In genomic region chrX:48598645-48599044, GRCh38 we compare ENCODE assay signal across 9 cellular contexts. TPM values are rescaled to one million over a fixed set of nuclear protein-coding genes. Genes with fewer than 3 reads are reported as not detected.
A peak's percentile ranks its signal among the peaks of the same experiment; 100 is the strongest.
DNase-seq lines count a peak whose midpoint lies in the region; FAIRE-seq and TF ChIP-seq lines count a peak whose summit lies in the region.
"Had no signal": no experiment of that assay in that cellular context is flagged by ENCODE, and none has a peak within 500 bp of the region (broad histone marks: within the 10 kb centered on the region; RNA-seq: fewer than 3 reads in every experiment).

No MANE protein-coding gene starts in this region.

- no peaks in the 10 kb centered on the region; the same call in 1 of the 2 replicates for H3K79me2 ChIP-seq in OCI-LY3 (ENCODE audit: low read length)

- H3K4me2 ChIP-seq in BLaER1: peak overlapping the region; percentile 70
- H3K4me2 ChIP-seq in OCI-LY3 (ENCODE audit: low read length): peak overlapping the region; percentile 87; the same call in 1 of the 2 replicates

- H3K4me3 Mint-ChIP-seq in endothelial cell (ENCODE audit: unreplicated experiment) (peak overlapping the region; percentile 97), osteocyte (ENCODE audit: unreplicated experiment) (peak overlapping the region; percentile 93)

- peaks cover 2% of the 10 kb centered on the region for H3K27me3 Mint-ChIP-seq in endothelial cell (ENCODE audit: unreplicated experiment)
- no peaks in the 10 kb centered on the region for H3K27me3 Mint-ChIP-seq in osteocyte (ENCODE audit: unreplicated experiment)

- no peaks in the 10 kb centered on the region for H3K9me3 Mint-ChIP-seq in endothelial cell (ENCODE audit: unreplicated experiment)
- H3K9me3 Mint-ChIP-seq in osteocyte (ENCODE audit: unreplicated experiment): peaks cover 3% of the 10 kb centered on the region

- TF ChIP-seq CTCF in OCI-LY3 (IDR thresholded peaks at IDR 0.05; ENCODE audit: low read depth, low read length) (no peak), endothelial cell (IDR thresholded peaks at IDR 0.05; ENCODE audit: unreplicated experiment) (no peak), osteocyte (IDR thresholded peaks at IDR 0.05) (no peak)

- H3K4me1 ChIP-seq in BLaER1 (peaks cover 29% of the 10 kb centered on the region), OCI-LY3 (ENCODE audit: low read length) (0 out of 2 replicates have a peak, but pooled peaks cover 2% of the 10 kb centered on the region)

- peak overlapping the region; percentile 77 for H3K4me3 ChIP-seq in BLaER1
- peak overlapping the region; percentile 99 for H3K4me3 ChIP-seq in OCI-LY3 (ENCODE audit: low read length)

- H3K27me3 ChIP-seq in BLaER1 (0 out of 2 replicates have a peak, but pooled peaks cover under 1% of the 10 kb centered on the region), OCI-LY3 (ENCODE audit: low read depth, low read length) (no peaks in the 10 kb centered on the region)

- no peaks in the 10 kb centered on the region for H3K9me3 ChIP-seq in BLaER1
- H3K9me3 ChIP-seq in OCI-LY3 (ENCODE audit: insufficient read depth, low read length): no peaks in the 10 kb centered on the region

- H4K20me1 ChIP-seq in BLaER1 (no peaks in the 10 kb centered on the region), OCI-LY3 (ENCODE audit: insufficient read depth, low read length) (no peaks in the 10 kb centered on the region)

- H3K27ac Mint-ChIP-seq in endothelial cell (ENCODE audit: unreplicated experiment) (no peak overlapping the region), osteocyte (ENCODE audit: unreplicated experiment) (peak overlapping the region; percentile 100)

- no peak overlapping the region for H3K27ac ChIP-seq in BLaER1
- no peak overlapping the region for H3K27ac ChIP-seq in OCI-LY3 (ENCODE audit: low read length)

- H3K9ac ChIP-seq in BLaER1: no peak overlapping the region
- H3K9ac ChIP-seq in OCI-LY3 (ENCODE audit: low read length): no peak overlapping the region; the same call in 1 of the 2 replicates

- no peak for FAIRE-seq in urothelium cell line (lab: Jason Lieb, UNC)
- FAIRE-seq: frontal cortex had no signal

- H3K36me3 ChIP-seq in BLaER1 (peaks cover 47% of the 10 kb centered on the region), OCI-LY3 (replicated peaks; ENCODE audit: low read depth, low read length) (no peaks in the 10 kb centered on the region)

- H3K36me3 Mint-ChIP-seq in endothelial cell (ENCODE audit: low read depth, unreplicated experiment) (peaks cover 10% of the 10 kb centered on the region), osteocyte (ENCODE audit: unreplicated experiment) (peaks cover 4% of the 10 kb centered on the region)

- H3K4me1 Mint-ChIP-seq in endothelial cell (ENCODE audit: unreplicated experiment): peaks cover 4% of the 10 kb centered on the region
- peaks cover 3% of the 10 kb centered on the region for H3K4me1 Mint-ChIP-seq in osteocyte (ENCODE audit: unreplicated experiment)

- H2AFZ ChIP-seq in OCI-LY3 (ENCODE audit: low read depth, low read length): no peak overlapping the region

- DNase-seq in endothelial cell (ENCODE audit: low spot score) (no peak), osteocyte (ENCODE audit: extremely low spot score, unreplicated experiment) (no peak), NOMO-1 treated with dmso at 0.1 percent for 144 hours (lab: John Stamatoyannopoulos, UW; ENCODE audit: unreplicated experiment) (no peak), superior temporal gyrus (ENCODE audit: extremely low spot score) (no peak), urothelium cell line (ENCODE audit: low spot score) (no peak), foreskin melanocyte (no peak)

RNA-seq across cellular contexts. Expression of gene WDR13, which starts 1.4 kb away (rescaled TPM):
- total RNA-seq in endothelial cell (ENCODE audit: unreplicated experiment) (73.8 TPM), osteocyte (89.9 and 97.8 TPM in 2 replicates)

RNA-seq across cellular contexts. Expression of gene RBM3, which starts 24.4 kb away (rescaled TPM):
- total RNA-seq in endothelial cell (ENCODE audit: unreplicated experiment): 252 TPM
- total RNA-seq in osteocyte: 298 and 325 TPM in 2 replicates

RNA-seq across cellular contexts. Expression of gene TBC1D25, which starts 59.1 kb away (rescaled TPM):
- total RNA-seq in endothelial cell (ENCODE audit: unreplicated experiment) (12.5 TPM), osteocyte (16.4 and 19.9 TPM in 2 replicates)
